In genomic region chr6:13014551-13015378, GRCh38 we compare ENCODE assay signal across 10 cellular contexts.
DNase-seq lines count a peak whose midpoint lies in the region; ATAC-seq and TF ChIP-seq lines count a peak whose summit lies in the region.
"Had no signal": no experiment of that assay in that cellular context is flagged by ENCODE, and none has a peak within 500 bp of the region (broad histone marks: within the 10 kb centered on the region; RNA-seq: fewer than 3 reads in every experiment).

No MANE protein-coding gene starts in this region.

- no peaks in the 10 kb centered on the region for H3K9me3 Mint-ChIP-seq in natural killer cell treated with Interleukin-12 subunit alpha and Interleukin-12 subunit beta and Interleukin-15 and Interleukin-18, amount 100 ng/mL, for 72 hours
- H3K9me3 Mint-ChIP-seq: T-helper 1 cell treated with Interleukin-12 subunit alpha and Interleukin-12 subunit beta and Interleukin-4 antibody, amounts not matched to agents 30 μg/mL and 1 μg/mL, for 36 hours had no signal

- H3K36me3 Mint-ChIP-seq in natural killer cell treated with Interleukin-12 subunit alpha and Interleukin-12 subunit beta and Interleukin-15 and Interleukin-18, amount 100 ng/mL, for 72 hours = no peaks in the 10 kb centered on the region

- no peak overlapping the region for H3K4me3 Mint-ChIP-seq in natural killer cell treated with Interleukin-12 subunit alpha and Interleukin-12 subunit beta and Interleukin-15 and Interleukin-18, amount 100 ng/mL, for 72 hours
- H3K4me3 Mint-ChIP-seq: T-helper 1 cell treated with Interleukin-12 subunit alpha and Interleukin-12 subunit beta and Interleukin-4 antibody, amounts not matched to agents 30 μg/mL and 1 μg/mL, for 36 hours had no signal

- intact Hi-C loops in stomach (cut with DNase I; ENCODE audit: low total_unique reads) = no loop called here

- no peak for TF ChIP-seq POLR2A in stomach (IDR thresholded peaks at IDR 0.05)

- ATAC-seq in natural killer cell treated with Interleukin-12 subunit alpha and Interleukin-12 subunit beta and Interleukin-15 and Interleukin-18, amount 100 ng/mL, for 72 hours = no peak
- no peak for ATAC-seq in GM19455 (IDR thresholded peaks at IDR 0.05; ENCODE audit: unreplicated experiment)
- no peak for ATAC-seq in HG02870 (IDR thresholded peaks at IDR 0.05; ENCODE audit: unreplicated experiment)

- peak overlapping the region; percentile 62 for H3K4me3 ChIP-seq in HUES64 (ENCODE audit: low read length)
- peak overlapping the region; percentile 53 to 65 (median 59) for H3K4me3 ChIP-seq in stomach

- no peak for TF ChIP-seq EP300 in stomach (IDR thresholded peaks at IDR 0.05)

- H3K27me3 ChIP-seq in HUES64 (ENCODE audit: insufficient read depth, low read length) (peaks cover 64% of the 10 kb centered on the region), stomach (peaks cover 0 to 33% (median 24%) of the 10 kb centered on the region in 3 donors)

- H3K9ac ChIP-seq in HUES64 (ENCODE audit: low read depth, low read length) = no peak overlapping the region

- 13% methylated on average over 38 of the region's 38 CpGs for WGBS in HUES64
- WGBS in stomach, 5 donors = 14 to 34% (median 22%) methylated on average over 23 to 38 of the region's 38 CpGs

- no peaks in the 10 kb centered on the region for H3K9me3 ChIP-seq in HUES64 (ENCODE audit: insufficient read depth, low read depth, low read length)
- no peaks in the 10 kb centered on the region for H3K9me3 ChIP-seq in stomach

- peaks cover 9% of the 10 kb centered on the region for H3K4me1 ChIP-seq in HUES64 (ENCODE audit: insufficient read depth, low read length)
- peaks cover 25 to 43% (median 34%) of the 10 kb centered on the region in 4 donors for H3K4me1 ChIP-seq in stomach

- H3K27ac Mint-ChIP-seq in natural killer cell treated with Interleukin-12 subunit alpha and Interleukin-12 subunit beta and Interleukin-15 and Interleukin-18, amount 100 ng/mL, for 72 hours = no peak overlapping the region
- H3K27ac Mint-ChIP-seq: T-helper 1 cell treated with Interleukin-12 subunit alpha and Interleukin-12 subunit beta and Interleukin-4 antibody, amounts not matched to agents 30 μg/mL and 1 μg/mL, for 36 hours had no signal

- H3K27ac ChIP-seq in HUES64 (ENCODE audit: low read depth, low read length) (no peak overlapping the region), stomach (peak overlapping the region in 1 of 5 donors; percentile 54)

- peaks cover 35 to 43% of the 10 kb centered on the region in 2 donors for H3K27me3 Mint-ChIP-seq in natural killer cell treated with Interleukin-12 subunit alpha and Interleukin-12 subunit beta and Interleukin-15 and Interleukin-18, amount 100 ng/mL, for 72 hours

- TF ChIP-seq CTCF in stomach (IDR thresholded peaks at IDR 0.05) = no peak

- peak; percentile 7 for DNase-seq in cerebellum (ENCODE audit: low spot score)
- peak; percentile 10 for DNase-seq in iris pigment epithelial cell (ENCODE audit: low read depth)
- DNase-seq in stomach = no peak
- DNase-seq in SHP77 treated with DMSO at 0.1 percent for 48 hours (lab: John Stamatoyannopoulos, UW) = no peak
- DNase-seq in natural killer cell treated with Interleukin-12 subunit alpha and Interleukin-12 subunit beta and Interleukin-15 and Interleukin-18, amount 100 ng/mL, for 72 hours (ENCODE audit: low spot score) = no peak
- DNase-seq: activated effector memory CD4-positive, alpha-beta T cell treated with anti-CD3 and anti-CD28 coated beads, Interleukin-2, amount 50 U/mL, for 16 hours had no signal

- H3K4me1 Mint-ChIP-seq in natural killer cell treated with Interleukin-12 subunit alpha and Interleukin-12 subunit beta and Interleukin-15 and Interleukin-18, amount 100 ng/mL, for 72 hours (ENCODE audit: low read depth in 2 of 2) = peaks cover 4% of the 10 kb centered on the region in 2 donors

- H3K36me3 ChIP-seq in HUES64 (ENCODE audit: insufficient read depth, low read length) (no peaks in the 10 kb centered on the region), stomach (no peaks in the 10 kb centered on the region)

Comparison
In these comparisons a context has a peak if more than half of its experiments do, and no peak if none do; other contexts are left out.
1. DNase-seq: peak in cerebellum (single experiment) and iris pigment epithelial cell (single experiment); none in stomach (single experiment), SHP77 treated with DMSO at 0.1 percent for 48 hours (single experiment) and natural killer cell treated with Interleukin-12 subunit alpha and Interleukin-12 subunit beta and Interleukin-15 and Interleukin-18, amount 100 ng/mL, for 72 hours (single experiment).